In the genomic region with DNA sequence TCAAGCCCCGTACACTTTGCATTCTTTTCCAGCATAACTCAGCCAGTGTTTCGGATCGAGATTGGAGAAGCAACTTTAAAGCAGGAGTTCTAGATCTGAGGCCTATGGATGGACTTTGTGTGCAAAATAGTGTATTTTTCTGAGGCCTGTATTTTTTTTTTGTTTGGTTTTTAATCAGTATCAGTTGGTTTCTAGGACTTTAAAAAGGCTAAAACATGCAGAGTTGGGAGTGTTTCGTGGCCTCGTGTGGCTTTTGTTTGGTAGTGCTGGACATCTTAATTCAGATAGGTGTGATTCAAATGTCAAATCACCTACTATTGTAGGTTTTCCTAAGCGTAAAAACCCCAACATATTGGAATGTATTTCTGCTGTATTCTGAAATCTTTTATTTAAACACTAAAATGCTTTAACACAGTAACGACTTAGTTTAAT, we compare ENCODE assay signal across 8 cellular contexts. TPM values are rescaled to one million over a fixed set of nuclear protein-coding genes. Genes with fewer than 3 reads are reported as not detected.
DNase-seq lines count a peak whose midpoint lies in the region; ATAC-seq and TF ChIP-seq lines count a peak whose summit lies in the region.

No MANE protein-coding gene starts in this region.

- H3K27ac Mint-ChIP-seq in chondrocyte (ENCODE audit: unreplicated experiment), result peak overlapping the region; percentile 99
- H3K27ac Mint-ChIP-seq in naive thymus-derived CD8-positive, alpha-beta T cell, result peak overlapping the region; percentile 77 to 99 (median 97)

- peak overlapping the region; percentile 68 for H3K4me3 ChIP-seq in LNCaP clone FGC (ENCODE audit: low read depth, low read length)

- DNase-seq in NCI-H345 treated with DMSO at 0.1 percent for 48 hours (lab: John Stamatoyannopoulos, UW; ENCODE audit: unreplicated experiment), result peak; percentile 32
- DNase-seq in NCI-H345 (lab: John Stamatoyannopoulos, UW), result no peak
- peak; percentile 15 for DNase-seq in LNCaP clone FGC (ENCODE audit: low read depth)
- no peak for DNase-seq in chondrocyte (ENCODE audit: low spot score)
- peak in 1 of 10 donors; percentile 2 for DNase-seq in naive thymus-derived CD8-positive, alpha-beta T cell
- DNase-seq in ureter (ENCODE audit: low spot score), result no peak
- no peak for DNase-seq in mucosa of gallbladder (ENCODE audit: low spot score)

- H3K36me3 Mint-ChIP-seq in chondrocyte (ENCODE audit: low read depth), result peaks cover 12% of the 10 kb centered on the region
- H3K36me3 Mint-ChIP-seq in naive thymus-derived CD8-positive, alpha-beta T cell, result peaks cover 0 to 20% (median 10%) of the 10 kb centered on the region in 3 donors

- no peak for ATAC-seq in naive thymus-derived CD8-positive, alpha-beta T cell
- ATAC-seq in HG02852 (IDR thresholded peaks at IDR 0.05; ENCODE audit: unreplicated experiment), result no peak

- no peaks in the 10 kb centered on the region for H3K27me3 Mint-ChIP-seq in chondrocyte (ENCODE audit: low read depth)
- no peaks in the 10 kb centered on the region for H3K27me3 Mint-ChIP-seq in naive thymus-derived CD8-positive, alpha-beta T cell

- POLR2A ChIA-PET in naive thymus-derived CD8-positive, alpha-beta T cell (lab: Charles Lee), result interaction anchor here (1.7 to 2.3 kb wide), 2 partner anchors 159 to 262 kb away, joined by 6 to 14 read pairs; a partner anchor contains a TSS

- peak overlapping the region; percentile 99 for H3K4me3 Mint-ChIP-seq in chondrocyte (ENCODE audit: unreplicated experiment)
- peak overlapping the region; percentile 96 to 100 (median 99) for H3K4me3 Mint-ChIP-seq in naive thymus-derived CD8-positive, alpha-beta T cell

- TF ChIP-seq CTCF in LNCaP clone FGC (IDR thresholded peaks at IDR 0.05; ENCODE audit: control insufficient read depth, extremely low read depth, insufficient read depth) (no peak), chondrocyte (IDR thresholded peaks at IDR 0.05) (no peak)

- peaks cover 8% of the 10 kb centered on the region for H3K9me3 Mint-ChIP-seq in chondrocyte (ENCODE audit: low read depth)
- H3K9me3 Mint-ChIP-seq in naive thymus-derived CD8-positive, alpha-beta T cell, result no peaks in the 10 kb centered on the region

- H3K4me1 Mint-ChIP-seq in chondrocyte (ENCODE audit: low read depth), result peaks cover 31% of the 10 kb centered on the region
- H3K4me1 Mint-ChIP-seq in naive thymus-derived CD8-positive, alpha-beta T cell, result peaks cover 12 to 59% (median 51%) of the 10 kb centered on the region in 4 donors

RNA-seq across cellular contexts. Expression of a gene that starts 0.3 kb away (rescaled TPM):
- total RNA-seq in chondrocyte, result 5.1 to 7.9 TPM (median 5.7 TPM) in 3 replicates
- 10 to 100 TPM in 1 of 2 experiments, 1 to 10 TPM in 1; 9.2 to 11.6 TPM for total RNA-seq in naive thymus-derived CD8-positive, alpha-beta T cell
- polyA plus RNA-seq in naive thymus-derived CD8-positive, alpha-beta T cell, result 1 to 10 TPM; 4.1 to 4.4 (median 4.4) TPM
- 7.5 TPM for total RNA-seq in ureter
- total RNA-seq in mucosa of gallbladder, result 11.5 TPM

RNA-seq across cellular contexts. Expression of a gene that starts 0.8 kb away (rescaled TPM):
- 22.6 to 25.0 TPM (median 23.0 TPM) in 3 replicates for total RNA-seq in chondrocyte
- 10 to 100 TPM; 26.8 to 27.4 TPM for total RNA-seq in naive thymus-derived CD8-positive, alpha-beta T cell
- polyA plus RNA-seq in naive thymus-derived CD8-positive, alpha-beta T cell, result 10 to 100 TPM in 1 of 3 donors, 1 to 10 TPM in 2; 7.6 to 11.1 (median 9.0) TPM
- total RNA-seq in ureter, result 28.2 TPM
- total RNA-seq in mucosa of gallbladder, result 36.1 TPM

RNA-seq across cellular contexts. Expression of a gene that starts 47.3 kb away (rescaled TPM):
- 11.8 to 16.9 TPM (median 12.1 TPM) in 3 replicates for total RNA-seq in chondrocyte
- total RNA-seq in naive thymus-derived CD8-positive, alpha-beta T cell, result 1 to 10 TPM; 1.9 to 3.3 TPM
- polyA plus RNA-seq in naive thymus-derived CD8-positive, alpha-beta T cell, result under 1 TPM; 0.25 to 0.96 (median 0.64) TPM
- 13.3 TPM for total RNA-seq in ureter
- total RNA-seq in mucosa of gallbladder, result 9.4 TPM

Comparison
In these comparisons a context has a peak if more than half of its experiments do, and no peak if none do; other contexts are left out.
1. DNase-seq: peak in NCI-H345 treated with DMSO at 0.1 percent for 48 hours (single experiment) and LNCaP clone FGC (single experiment); none in NCI-H345 (single experiment), chondrocyte (single experiment), ureter (single experiment) and mucosa of gallbladder (single experiment).